Comparison of ENCODE assay signal across 8 cellular contexts in the genomic region with DNA sequence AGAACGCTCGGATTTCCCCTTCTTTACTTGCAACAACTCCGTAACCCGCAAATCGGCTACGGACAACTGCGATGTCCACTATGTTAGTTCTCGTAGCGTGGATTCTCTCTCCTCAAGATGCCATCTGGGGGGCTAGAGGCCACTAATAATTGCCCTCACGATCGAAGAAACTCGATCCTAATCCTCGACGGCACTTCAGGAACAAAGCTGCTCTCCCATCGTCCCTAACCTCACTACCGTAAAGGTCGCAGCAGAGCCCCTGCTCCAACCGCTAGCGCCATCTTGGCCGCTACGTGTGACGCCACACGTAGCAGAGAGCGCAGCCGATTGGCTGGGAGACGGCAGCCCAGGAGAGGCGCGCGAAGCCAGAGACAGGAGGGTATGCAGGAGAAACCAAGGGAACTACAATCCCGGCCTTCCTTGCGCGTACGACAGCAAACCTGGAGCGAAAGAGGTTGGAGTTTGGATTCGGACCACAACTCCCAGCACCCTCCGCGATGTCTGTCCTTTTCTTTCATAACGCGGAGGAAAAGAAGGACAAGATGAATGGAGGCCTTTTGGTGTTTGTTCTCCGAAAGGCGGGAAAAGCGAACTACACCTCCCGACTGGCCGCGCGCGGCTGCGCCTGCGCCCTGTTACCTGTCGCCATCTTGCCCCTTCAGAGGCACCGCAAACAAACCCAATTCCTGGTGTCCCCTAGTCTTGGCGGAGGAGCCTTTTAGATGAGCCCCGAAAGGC. TPM values are rescaled to one million over a fixed set of nuclear protein-coding genes. Genes with fewer than 3 reads are reported as not detected.
A peak's percentile ranks its signal among the peaks of the same experiment; 100 is the strongest.
DNase-seq lines count a peak whose midpoint lies in the region; ATAC-seq, FAIRE-seq and TF ChIP-seq lines count a peak whose summit lies in the region.

TSS of gene EMSY (plus strand) at position 635 of the 738 bp plus-strand sequence. CDS start 1,921 bp downstream, outside the sequence.

- peak within 1 kb of the TSS; percentile 90 for H3K4me3 ChIP-seq in AG10803 (ENCODE audit: low read length)

- DNase-seq in AG10803 (ENCODE audit: low read depth) (peak; percentile 100), NCI-H460 (ENCODE audit: extremely low read depth, low read depth) (peak; percentile 92), cerebellar nuclear complex (lab: John Stamatoyannopoulos, UW) (peak; percentile 96 to 99)
- peak; percentile 86 for DNase-seq in activated CD4-positive, CD25-positive, alpha-beta regulatory T cell treated with anti-CD3 and anti-CD28 coated beads, Interleukin-2, amount 50 U/mL, for 72 hours
- peak; percentile 85 for DNase-seq in stimulated activated CD4-positive, alpha-beta T cell treated with anti-CD3 and anti-CD28 coated beads, Interleukin-12 subunit alpha, Interleukin-12 subunit beta, amount 100 ng/mL, for 4 hours

- no peak for TF ChIP-seq CTCF in AG10803 (conservative IDR thresholded peaks at IDR 0.05; ENCODE audit: low read length)

- peak; percentile 96 for ATAC-seq in GM19043 (IDR thresholded peaks at IDR 0.05; ENCODE audit: low read depth, unreplicated experiment)
- peak; percentile 83 for ATAC-seq in HG03378 (IDR thresholded peaks at IDR 0.05; ENCODE audit: unreplicated experiment)

- peak; percentile 97 for FAIRE-seq in islet of Langerhans (lab: Jason Lieb, UNC)

RNA-seq across cellular contexts. Expression of gene EMSY, which starts in this region (rescaled TPM):
- total RNA-seq in NCI-H460 (2014; rRNA removed; shearing (Covaris generic)), result 7.7 and 9.0 TPM in 2 replicates
- 9.7 and 11.5 TPM in 2 replicates for polyA plus RNA-seq in NCI-H460 (2014; cell fraction: nucleus; rRNA removed)

Comparison
In these comparisons a context has a peak if more than half of its experiments do, and no peak if none do; other contexts are left out.
1. Peak in every context shown above with its lines: DNase-seq, ATAC-seq and H3K4me3 ChIP-seq.